Comparison of ENCODE assay signal across 1 cellular context in genomic region chr15:34609658-34610057, GRCh38.
TF ChIP-seq lines count a peak whose summit lies in the region.

No MANE protein-coding gene starts in this region.

TF ChIP-seq in K562, 482 proteins besides CTCF, POLR2A, EP300 and RAD21 (continued from another document):
- TF ChIP-seq, protein P1, sequence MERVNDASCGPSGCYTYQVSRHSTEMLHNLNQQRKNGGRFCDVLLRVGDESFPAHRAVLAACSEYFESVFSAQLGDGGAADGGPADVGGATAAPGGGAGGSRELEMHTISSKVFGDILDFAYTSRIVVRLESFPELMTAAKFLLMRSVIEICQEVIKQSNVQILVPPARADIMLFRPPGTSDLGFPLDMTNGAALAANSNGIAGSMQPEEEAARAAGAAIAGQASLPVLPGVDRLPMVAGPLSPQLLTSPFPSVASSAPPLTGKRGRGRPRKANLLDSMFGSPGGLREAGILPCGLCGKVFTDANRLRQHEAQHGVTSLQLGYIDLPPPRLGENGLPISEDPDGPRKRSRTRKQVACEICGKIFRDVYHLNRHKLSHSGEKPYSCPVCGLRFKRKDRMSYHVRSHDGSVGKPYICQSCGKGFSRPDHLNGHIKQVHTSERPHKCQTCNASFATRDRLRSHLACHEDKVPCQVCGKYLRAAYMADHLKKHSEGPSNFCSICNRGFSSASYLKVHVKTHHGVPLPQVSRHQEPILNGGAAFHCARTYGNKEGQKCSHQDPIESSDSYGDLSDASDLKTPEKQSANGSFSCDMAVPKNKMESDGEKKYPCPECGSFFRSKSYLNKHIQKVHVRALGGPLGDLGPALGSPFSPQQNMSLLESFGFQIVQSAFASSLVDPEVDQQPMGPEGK (CRISPR knock-in tag; IDR thresholded peaks at IDR 0.05; ENCODE audit: borderline replicate concordance), result no peak
- no peak for TF ChIP-seq PRPF4 (IDR thresholded peaks at IDR 0.05; ENCODE audit: insufficient read depth, low read depth, low read length, poor library complexity, severe bottlenecking)
- TF ChIP-seq BRD4 (IDR thresholded peaks at IDR 0.05), result no peak
- no peak for TF ChIP-seq NR2C2 (CRISPR knock-in tag; IDR thresholded peaks at IDR 0.05)
- TF ChIP-seq NR2C2 (tag; IDR thresholded peaks at IDR 0.05), result no peak
- TF ChIP-seq SPI1 (IDR thresholded peaks at IDR 0.05; ENCODE audit: borderline replicate concordance, low read depth, low read length), result peak; percentile 55; the same call in 1 of the 2 replicates
- TF ChIP-seq ATF4 (CRISPR knock-in tag; IDR thresholded peaks at IDR 0.05), result no peak
- no peak for TF ChIP-seq ZNF644 (tag; IDR thresholded peaks at IDR 0.05; ENCODE audit: low read depth)
- no peak for TF ChIP-seq ZNF740 (CRISPR knock-in tag; IDR thresholded peaks at IDR 0.05)
- no peak for TF ChIP-seq ZNF740 (tag; IDR thresholded peaks at IDR 0.05)
- no peak for TF ChIP-seq PTRF (tag; IDR thresholded peaks at IDR 0.05)
- TF ChIP-seq ELF4 (CRISPR knock-in tag; IDR thresholded peaks at IDR 0.05), result no peak
- no peak for TF ChIP-seq U2AF2 (optimal IDR thresholded peaks at IDR 0.05; ENCODE audit: low read depth, low read length)
- TF ChIP-seq BACH1 (tag; IDR thresholded peaks at IDR 0.05), result no peak
